11 cellular contexts compared by ENCODE assay signal in genomic region chr10:33006342-33006887, GRCh38. TPM values are rescaled to one million over a fixed set of nuclear protein-coding genes. Genes with fewer than 3 reads are reported as not detected.
A peak's percentile ranks its signal among the peaks of the same experiment; 100 is the strongest.
DNase-seq lines count a peak whose midpoint lies in the region; ATAC-seq and TF ChIP-seq lines count a peak whose summit lies in the region.
"Had no signal": no experiment of that assay in that cellular context is flagged by ENCODE, and none has a peak within 500 bp of the region (broad histone marks: within the 10 kb centered on the region; RNA-seq: fewer than 3 reads in every experiment).

No MANE protein-coding gene starts in this region.

- BruUV-seq in mammary epithelial cell (replicated peaks; lab: Mats Ljungman, UMichigan), result no TSS peak

- ATAC-seq in heart left ventricle (peak in 1 of 4 donors; percentile 16), Right ventricle myocardium superior (ENCODE audit: poor library complexity) (no peak), naive B cell (ENCODE audit: low read depth in 2 of 2) (no peak)
- ATAC-seq in stimulated activated naive CD8-positive, alpha-beta T cell treated with anti-CD3 and anti-CD28 coated beads, Interleukin-15, Interleukin-2, amounts not matched to agents 100 U/mL and 50 U/mL, for 24 hours, result no peak

- peak overlapping the region; percentile 84 for H3K4me2 ChIP-seq in mammary epithelial cell (ENCODE audit: insufficient read depth, low read depth, low read length)

- CTCF ChIA-PET in mammary epithelial cell (lab: Charles Lee; ENCODE audit: low non-redundant PET), result interaction anchor here (0.7 kb wide), 1 partner anchor 22 kb away, joined by 3 read pairs; no protein-coding TSS in a partner anchor

- H3K36me3 Mint-ChIP-seq in naive B cell (no peaks in the 10 kb centered on the region), endodermal cell (ENCODE audit: low read depth) (no peaks in the 10 kb centered on the region)

- dilution Hi-C loops in mammary epithelial cell (cut with HindIII; ENCODE audit: low sequenced_read_pairs), result loop anchor here (5.0 to 25.0 kb wide), 2 partner anchors 49 to 106 kb away; partner anchors contain the start of gene ITGB1

- H4K20me1 ChIP-seq in mammary epithelial cell (ENCODE audit: insufficient read depth, low read length), result no peaks in the 10 kb centered on the region

- no peak for TF ChIP-seq CTCF in heart left ventricle (IDR thresholded peaks at IDR 0.05)
- no peak for TF ChIP-seq CTCF in mammary epithelial cell (conservative IDR thresholded peaks at IDR 0.05 in 1 of 2, IDR thresholded peaks at IDR 0.05 in 1 of 2; ENCODE audit: extremely low read depth in 1 of 2, insufficient read depth in 1 of 2, low read depth in 1 of 2, low read length in 2 of 2)
- no peak for TF ChIP-seq CTCF in endodermal cell (conservative IDR thresholded peaks at IDR 0.05)

- no peak overlapping the region for H2AFZ ChIP-seq in mammary epithelial cell (ENCODE audit: low read depth, low read length)

- H3K27me3 ChIP-seq in heart left ventricle, result no peaks in the 10 kb centered on the region
- H3K27me3 ChIP-seq in mammary epithelial cell (ENCODE audit: insufficient read depth, low read length), result no peaks in the 10 kb centered on the region
- H3K27me3 ChIP-seq in endodermal cell (ENCODE audit: control insufficient read depth, insufficient read depth, low read length, poor library complexity, severe bottlenecking), result no peaks in the 10 kb centered on the region

- H3K79me2 ChIP-seq in mammary epithelial cell (ENCODE audit: insufficient read depth, low read length), result peaks cover 22% of the 10 kb centered on the region

- H3K9ac ChIP-seq in mammary epithelial cell (ENCODE audit: insufficient read depth, low read length), result peak overlapping the region; percentile 71
- H3K9ac ChIP-seq in endodermal cell (ENCODE audit: extremely low read depth, low read length, poor library complexity, severe bottlenecking), result no peak overlapping the region

- intact Hi-C loops in heart left ventricle (cut with DNase I) (loop anchor here in 7 of 10 donors (5.0 to 10.0 kb wide), 6 partner anchors 49 to 146 kb away; partner anchors contain the start of gene ITGB1 (in 6 of the 7)), Right ventricle myocardium superior (cut with DNase I) (loop anchor here (10.0 kb wide), 1 partner anchor 52 kb away; the partner anchor contains the start of gene ITGB1), mammary epithelial cell (cut with micrococcal nuclease) (loop anchor here (5.0 kb wide), 1 partner anchor 629 kb away; no protein-coding TSS in a partner anchor)

- H3K4me3 ChIP-seq in heart left ventricle (peak overlapping the region in 3 of 12 donors; percentile 67 to 75 (median 70)), mammary epithelial cell (replicated peaks in 1 of 3; ENCODE audit: insufficient read depth in 1 of 3, low read depth in 2 of 3, low read length in 3 of 3) (peak overlapping the region in 2 of 3 experiments; percentile 2 to 37), urinary bladder (ENCODE audit: low read depth, low read length) (no peak overlapping the region), endodermal cell (ENCODE audit: low read length) (no peak overlapping the region)

- H3K27ac Mint-ChIP-seq in naive B cell (no peak overlapping the region), endodermal cell (no peak overlapping the region)
- H3K27ac Mint-ChIP-seq: T-helper 2 cell treated with Interferon-gamma antibody and Interleukin-4, amounts not matched to agents 5 μg/mL and 100 μg/mL, for 36 hours had no signal

- H3K4me3 Mint-ChIP-seq in naive B cell (peak overlapping the region in 6 of 8 donors; percentile 37 to 86 (median 61)), endodermal cell (no peak overlapping the region)

- DNase-seq in heart left ventricle (no peak), Right ventricle myocardium superior (no peak), mammary epithelial cell (no peak), naive B cell (no peak), endodermal cell (no peak), SKM-1 (lab: John Stamatoyannopoulos, UW; ENCODE audit: unreplicated experiment) (no peak)
- DNase-seq in stimulated activated naive CD8-positive, alpha-beta T cell treated with anti-CD3 and anti-CD28 coated beads, Interleukin-15, Interleukin-2, amounts not matched to agents 100 U/mL and 50 U/mL, for 24 hours, result no peak
- DNase-seq: central memory CD4-positive, alpha-beta T cell had no signal

- TF ChIP-seq POLR2A in heart left ventricle (IDR thresholded peaks at IDR 0.05), result no peak

- H3K4me1 Mint-ChIP-seq in naive B cell (peaks cover 19% of the 10 kb centered on the region in 3 donors), endodermal cell (peaks cover 15% of the 10 kb centered on the region)

- H3K27me3 Mint-ChIP-seq in naive B cell (peaks cover 17 to 23% (median 17%) of the 10 kb centered on the region in 3 donors), endodermal cell (ENCODE audit: insufficient read depth) (no peaks in the 10 kb centered on the region)

- H3K4me1 ChIP-seq in heart left ventricle, result peaks cover 0 to 54% (median 10%) of the 10 kb centered on the region in 12 donors
- H3K4me1 ChIP-seq in mammary epithelial cell (ENCODE audit: insufficient read depth, low read length), result peaks cover 55% of the 10 kb centered on the region
- no peaks in the 10 kb centered on the region for H3K4me1 ChIP-seq in urinary bladder (ENCODE audit: insufficient read depth)
- H3K4me1 ChIP-seq in endodermal cell (ENCODE audit: control insufficient read depth, insufficient read depth, low read length), result peaks cover 3% of the 10 kb centered on the region

- H3K9me3 ChIP-seq in heart left ventricle (no peaks in the 10 kb centered on the region), mammary epithelial cell (replicated peaks; ENCODE audit: insufficient read depth, low read length) (no peaks in the 10 kb centered on the region), endodermal cell (ENCODE audit: control insufficient read depth, low read length) (no peaks in the 10 kb centered on the region)
- H3K9me3 ChIP-seq: HAP-1 had no signal

- H3K27ac ChIP-seq in heart left ventricle, result peak overlapping the region in 11 of 12 donors; percentile 73 to 89 (median 85)
- H3K27ac ChIP-seq in mammary epithelial cell (ENCODE audit: insufficient read depth, low read depth, low read length), result peak overlapping the region; percentile 90
- peak overlapping the region; percentile 71 for H3K27ac ChIP-seq in urinary bladder (ENCODE audit: low read depth)
- no peak overlapping the region for H3K27ac ChIP-seq in endodermal cell (ENCODE audit: low read depth, low read length)

- WGBS in heart left ventricle, 4 donors, result 63 to 70% (median 68%) methylated on average over 11 of the region's 11 CpGs
- 95% methylated on average over 10 of the region's 11 CpGs for WGBS in mammary epithelial cell (ENCODE audit: low coverage, missing lambda C conversion rate)
- WGBS in urinary bladder, result 74% methylated on average over 11 of the region's 11 CpGs
- WGBS in endodermal cell (ENCODE audit: insufficient coverage in 1 of 2, insufficient read length in 1 of 2), 2 experiments, result 86 to 98% methylated on average over 8 to 10 of the region's 11 CpGs

- H3K9me3 Mint-ChIP-seq in naive B cell (no peaks in the 10 kb centered on the region), endodermal cell (no peaks in the 10 kb centered on the region)
- H3K9me3 Mint-ChIP-seq: T-helper 2 cell treated with Interferon-gamma antibody and Interleukin-4, amounts not matched to agents 5 μg/mL and 100 μg/mL, for 36 hours had no signal

- in situ Hi-C loops in mammary epithelial cell (cut with MboI; ENCODE audit: low sequenced_read_pairs in 2 of 2), result loop anchor here (5.0 to 10.0 kb wide), 3 partner anchors 49 to 209 kb away; partner anchors contain the start of gene ITGB1 (in 2 of the 2)

- H3K36me3 ChIP-seq in heart left ventricle (no peaks in the 10 kb centered on the region), mammary epithelial cell (ENCODE audit: insufficient read depth, low read length) (no peaks in the 10 kb centered on the region), urinary bladder (ENCODE audit: insufficient read depth) (no peaks in the 10 kb centered on the region), endodermal cell (ENCODE audit: control insufficient read depth, insufficient read depth, low read length) (no peaks in the 10 kb centered on the region)
- H3K36me3 ChIP-seq: HAP-1 had no signal

RNA-seq across cellular contexts. Expression of gene ITGB1, which starts 48.4 kb away (rescaled TPM):
- total RNA-seq in heart left ventricle (1,000 to 10,000 TPM in 1 of 9 donors, 100 to 1,000 TPM in 8; 542 to 1,594 (median 701) TPM), Right ventricle myocardium superior (458 TPM), mammary epithelial cell (1,000 to 10,000 TPM; 1,296 to 1,718 TPM), urinary bladder (1,010 TPM), endodermal cell (100 to 1,000 TPM; 239 to 285 TPM)
- polyA plus RNA-seq in heart left ventricle (1,000 to 10,000 TPM in 1 of 2 donors, 100 to 1,000 TPM in 1; 150 to 1,693 TPM), mammary epithelial cell (671 TPM), naive B cell (ENCODE audit: low read depth in 6 of 6) (10 to 100 TPM; 31.4 to 63.1 (median 39.9) TPM), urinary bladder (527 TPM)
- polyA minus RNA-seq in mammary epithelial cell, result 831 TPM
- 324 TPM for polyA plus RNA-seq in endodermal cell (2013, experiment 1 of 2)
- polyA plus RNA-seq in endodermal cell (2013, experiment 2 of 2), result 351 TPM

Comparison
In these comparisons a context has a peak if more than half of its experiments do, and no peak if none do; other contexts are left out.
1. H3K4me3 ChIP-seq: peak in mammary epithelial cell (2 of 3); none in urinary bladder (single experiment) and endodermal cell (single experiment).